ENCODE assay signal across 36 cellular contexts in the genomic region with DNA sequence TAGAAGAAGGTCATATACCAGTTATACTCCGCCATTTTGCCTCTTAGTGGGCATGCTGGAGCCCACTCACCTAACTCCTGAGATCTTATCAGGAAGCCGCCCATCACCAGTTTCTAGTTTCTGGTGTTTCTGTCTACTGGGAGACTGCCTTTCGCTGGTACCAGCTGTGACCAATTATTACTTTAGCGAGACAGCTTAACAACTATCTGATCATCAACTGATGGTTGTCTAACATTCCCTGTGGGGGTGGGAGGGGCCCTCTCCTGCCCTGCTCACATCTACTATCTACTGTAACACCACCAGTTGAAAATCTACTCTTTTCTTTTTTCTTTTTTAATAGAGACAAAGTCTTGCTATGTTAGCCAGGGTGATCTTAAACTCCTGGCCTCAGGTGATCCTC. TPM values are rescaled to one million over a fixed set of nuclear protein-coding genes. Genes with fewer than 3 reads are reported as not detected.
"Had no signal": no experiment of that assay in that cellular context is flagged by ENCODE, and none has a peak within 500 bp of the region (broad histone marks: within the 10 kb centered on the region; RNA-seq: fewer than 3 reads in every experiment).

No MANE protein-coding gene starts in this region.

- H3K9me3 ChIP-seq: MG63 had no signal

- DNase-seq: Karpas-422, Kasumi-1, KG1, MG63, MM.1S, MV-4-11, NCI-H1048, NCI-H1092, NCI-H1092 treated with DMSO at 0.1 percent for 48 hours, NCI-H1105, NCI-H1105 treated with DMSO at 0.1 percent for 48 hours, NCI-H1417, NCI-H1417 treated with DMSO at 0.1 percent for 48 hours, NCI-H1436, NCI-H1436 treated with DMSO at 0.1 percent for 48 hours, NCI-H146, NCI-H1694, NCI-H1694 treated with DMSO at 0.1 percent for 48 hours, NCI-H187, NCI-H187 treated with DMSO at 0.1 percent for 48 hours, NCI-H1930, NCI-H2029, NCI-H2029 treated with DMSO at 0.1 percent for 48 hours, NCI-H2081, NCI-H2081 treated with DMSO at 0.1 percent for 48 hours, NCI-H2107, NCI-H2171, NCI-H2171 treated with DMSO at 0.1 percent for 48 hours, NCI-H2227 treated with DMSO at 0.1 percent for 48 hours, NCI-H226, NCI-H345, NCI-H446, NCI-H446 treated with DMSO at 0.1 percent for 48 hours, NCI-H510A had no signal

- H3K4me2 ChIP-seq: KMS-11 had no signal

- H3K27me3 ChIP-seq: MG63 had no signal

- H3K27ac ChIP-seq: KMS-11 had no signal

- H3K36me3 ChIP-seq: MG63 had no signal

- H3K9ac ChIP-seq: KMS-11 had no signal

- H3K4me3 ChIP-seq: MG63 had no signal

RNA-seq across cellular contexts. Expression of a gene that starts 46.2 kb away (rescaled TPM):
- total RNA-seq: NCI-H460 had no signal
